9 cellular contexts compared by ENCODE assay signal in the genomic region with DNA sequence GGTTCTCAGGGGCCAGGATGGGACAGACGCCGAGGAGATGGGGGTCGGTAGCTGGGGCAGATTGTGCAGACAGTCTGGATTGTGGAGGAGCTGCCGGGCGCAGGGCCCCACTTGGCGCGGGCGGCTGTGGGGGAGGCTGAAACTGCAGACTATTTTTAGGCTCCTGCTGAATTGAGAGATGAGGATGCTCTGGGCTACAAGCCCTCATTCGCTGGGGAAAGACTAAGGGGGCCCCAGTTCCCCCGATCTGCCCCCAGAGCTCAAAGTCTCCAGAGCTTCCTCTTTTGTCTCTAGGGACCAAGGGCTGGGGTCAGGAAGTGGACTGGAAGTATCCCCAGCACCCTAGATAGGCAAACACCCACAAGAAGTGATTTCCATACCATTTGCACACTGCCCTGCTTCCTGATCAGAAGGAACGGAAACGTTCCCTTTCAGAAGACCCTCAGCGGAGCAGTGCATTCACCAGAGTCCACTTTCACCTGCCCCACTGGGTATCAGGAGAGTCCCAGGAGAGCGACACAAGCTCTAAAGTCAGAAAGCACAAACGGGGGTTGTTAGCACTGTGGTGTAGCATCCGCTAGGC. TPM values are rescaled to one million over a fixed set of nuclear protein-coding genes. Genes with fewer than 3 reads are reported as not detected.
DNase-seq lines count a peak whose midpoint lies in the region; ATAC-seq, FAIRE-seq and TF ChIP-seq lines count a peak whose summit lies in the region.
"Had no signal": no experiment of that assay in that cellular context is flagged by ENCODE, and none has a peak within 500 bp of the region (broad histone marks: within the 10 kb centered on the region; RNA-seq: fewer than 3 reads in every experiment).

No MANE protein-coding gene starts in this region.

- intact Hi-C loops in psoas muscle (cut with DNase I), result no loop called here

- peaks cover 40% of the 10 kb centered on the region for H3K4me1 Mint-ChIP-seq in astrocyte (ENCODE audit: low read depth, unreplicated experiment)

- no peaks in the 10 kb centered on the region for H3K36me3 ChIP-seq in DOHH2 (ENCODE audit: control insufficient read depth, low read length)
- no peaks in the 10 kb centered on the region for H3K36me3 ChIP-seq in astrocyte (ENCODE audit: insufficient read depth, low read length)
- no peaks in the 10 kb centered on the region for H3K36me3 ChIP-seq in psoas muscle (ENCODE audit: insufficient read depth in 1 of 2, low read depth in 1 of 2)
- H3K36me3 ChIP-seq: breast epithelium had no signal

- peak overlapping the region; percentile 7; the same call in 1 of the 2 replicates for H3K27ac ChIP-seq in DOHH2 (ENCODE audit: low read depth, low read length)
- H3K27ac ChIP-seq in astrocyte (ENCODE audit: low read depth, low read length), result peak overlapping the region; percentile 34
- H3K27ac ChIP-seq in psoas muscle, result no peak overlapping the region
- H3K27ac ChIP-seq: breast epithelium had no signal

- H3K4me3 ChIP-seq in DOHH2 (ENCODE audit: low read length) (peak overlapping the region; percentile 54), astrocyte (ENCODE audit: insufficient read depth, low read depth, low read length) (no peak overlapping the region), psoas muscle (no peak overlapping the region)
- H3K4me3 ChIP-seq: breast epithelium had no signal

- H3K9me3 Mint-ChIP-seq in astrocyte (ENCODE audit: unreplicated experiment), result no peaks in the 10 kb centered on the region

- H3K4me2 ChIP-seq in DOHH2 (ENCODE audit: low read length) (peak overlapping the region; percentile 62), astrocyte (ENCODE audit: low read length) (peak overlapping the region; percentile 45)

- DNase-seq in GM19239 (ENCODE audit: insufficient read length, low spot score) (peak; percentile 82), astrocyte (ENCODE audit: low read depth) (no peak), Ammon's horn (ENCODE audit: low spot score) (no peak), NCI-H128 (lab: John Stamatoyannopoulos, UW; ENCODE audit: unreplicated experiment) (no peak), psoas muscle (no peak), frontal cortex (ENCODE audit: low spot score in 2 of 2) (no peak)

- H3K27me3 Mint-ChIP-seq in astrocyte (ENCODE audit: low read depth, unreplicated experiment), result no peaks in the 10 kb centered on the region

- peaks cover 2% of the 10 kb centered on the region for H3K36me3 Mint-ChIP-seq in astrocyte (ENCODE audit: low read depth, unreplicated experiment)

- H4K20me1 ChIP-seq in DOHH2 (ENCODE audit: control insufficient read depth, insufficient read depth, low read depth, low read length), result peaks cover 43% of the 10 kb centered on the region
- no peaks in the 10 kb centered on the region for H4K20me1 ChIP-seq in astrocyte (ENCODE audit: insufficient read depth, low read length)

- no peaks in the 10 kb centered on the region for H3K9me3 ChIP-seq in DOHH2 (ENCODE audit: control insufficient read depth, insufficient read depth, low read length)
- H3K9me3 ChIP-seq in astrocyte (ENCODE audit: insufficient read depth, low read depth, low read length), result no peaks in the 10 kb centered on the region
- no peaks in the 10 kb centered on the region for H3K9me3 ChIP-seq in psoas muscle
- H3K9me3 ChIP-seq: breast epithelium had no signal

- FAIRE-seq in GM19239 (lab: Jason Lieb, UNC) (peak; percentile 93), astrocyte (lab: Jason Lieb, UNC) (no peak), frontal cortex (lab: Jason Lieb, UNC) (no peak)

- peaks cover 55% of the 10 kb centered on the region for H3K4me1 ChIP-seq in DOHH2 (ENCODE audit: control insufficient read depth, low read length)
- H3K4me1 ChIP-seq in astrocyte (ENCODE audit: insufficient read depth, low read length), result peaks cover 86% of the 10 kb centered on the region
- H3K4me1 ChIP-seq in psoas muscle, result no peaks in the 10 kb centered on the region
- H3K4me1 ChIP-seq: breast epithelium had no signal

- H2AFZ ChIP-seq in astrocyte (ENCODE audit: low read depth, low read length), result no peak overlapping the region

- peak overlapping the region; percentile 2 for H3K9ac ChIP-seq in astrocyte (ENCODE audit: low read length)

- 47 to 58% (median 57%) methylated on average over 16 of the region's 16 CpGs for WGBS in psoas muscle, 3 donors

- H3K27me3 ChIP-seq in DOHH2 (ENCODE audit: control insufficient read depth, low read length) (peaks cover 88% of the 10 kb centered on the region), astrocyte (ENCODE audit: insufficient read depth, low read length) (no peaks in the 10 kb centered on the region), psoas muscle (ENCODE audit: insufficient read depth in 3 of 3, low read length in 2 of 3) (peaks cover 0 to 10% (median 0%) of the 10 kb centered on the region in 3 donors)
- H3K27me3 ChIP-seq: breast epithelium had no signal

- H3F3A ChIP-seq in DOHH2 (ENCODE audit: control insufficient read depth, insufficient read depth), result no peaks in the 10 kb centered on the region

- ATAC-seq in HG03571 (IDR thresholded peaks at IDR 0.05; ENCODE audit: unreplicated experiment) (peak; percentile 27), psoas muscle (no peak)

- no peak overlapping the region for H3K4me3 Mint-ChIP-seq in astrocyte (ENCODE audit: unreplicated experiment)

- TF ChIP-seq CTCF in DOHH2 (IDR thresholded peaks at IDR 0.05; ENCODE audit: low read depth, low read length, poor library complexity, severe bottlenecking) (no peak), astrocyte (IDR thresholded peaks at IDR 0.05; ENCODE audit: insufficient read depth, low read depth, low read length) (no peak), psoas muscle (IDR thresholded peaks at IDR 0.05) (no peak)

- H3K9me2 ChIP-seq in DOHH2 (replicated peaks; ENCODE audit: control insufficient read depth, low read length), result no peaks in the 10 kb centered on the region

- no peaks in the 10 kb centered on the region for H3K79me2 ChIP-seq in DOHH2 (ENCODE audit: control insufficient read depth, low read length)
- no peaks in the 10 kb centered on the region for H3K79me2 ChIP-seq in astrocyte (ENCODE audit: insufficient read depth, low read length)

- H3K27ac Mint-ChIP-seq in astrocyte (ENCODE audit: unreplicated experiment), result no peak overlapping the region

RNA-seq across cellular contexts. Expression of a gene that starts 29.7 kb away (rescaled TPM):
- 26.7 and 36.3 TPM in 2 replicates for total RNA-seq in astrocyte
- total RNA-seq in psoas muscle, result 1 to 10 TPM in 3 of 4 donors, under 1 TPM in 1; 0.71 to 2.0 (median 1.5) TPM
- 1 to 10 TPM in 1 of 3 donors, under 1 TPM in 2; 0.44 to 1.2 (median 0.46) TPM for polyA plus RNA-seq in psoas muscle
- total RNA-seq in frontal cortex, result 21.6 TPM

RNA-seq across cellular contexts. Expression of a gene that starts 36.6 kb away (rescaled TPM):
- 0.43 and 0.60 TPM in 2 replicates for total RNA-seq in astrocyte
- total RNA-seq in psoas muscle, result 1 to 10 TPM in 2 of 4 donors, under 1 TPM in 2; 0.61 to 5.0 (median 2.2) TPM
- polyA plus RNA-seq in psoas muscle, result under 1 TPM; 0.14 to 0.24 (median 0.18) TPM
- total RNA-seq in frontal cortex, result not detected

RNA-seq across cellular contexts. Expression of a gene that starts 56.9 kb away (rescaled TPM):
- total RNA-seq in astrocyte (40.9 and 46.1 TPM in 2 replicates), psoas muscle (10 to 100 TPM; 52.3 to 72.7 (median 59.7) TPM), frontal cortex (28.9 TPM)
- polyA plus RNA-seq in psoas muscle, result 10 to 100 TPM; 45.5 to 91.7 (median 62.8) TPM
